ENCODE assay signal across 13 cellular contexts in genomic region chr10:26550774-26551526, GRCh38.
DNase-seq lines count a peak whose midpoint lies in the region; ATAC-seq and TF ChIP-seq lines count a peak whose summit lies in the region.
"Had no signal": no experiment of that assay in that cellular context is flagged by ENCODE, and none has a peak within 500 bp of the region (broad histone marks: within the 10 kb centered on the region; RNA-seq: fewer than 3 reads in every experiment).

No MANE protein-coding gene starts in this region.

- in situ Hi-C loops in SK-MEL-5 (cut with HindIII; ENCODE audit: low pct_unique_long_range_greater_than_20kb, low sequenced_read_pairs) = no loop called here

- no peaks in the 10 kb centered on the region for H3K27me3 ChIP-seq in PC-9 (ENCODE audit: insufficient read depth, low read depth)
- H3K27me3 ChIP-seq: tibial artery had no signal

- DNase-seq in DMS 273 (lab: John Stamatoyannopoulos, UW; ENCODE audit: unreplicated experiment) = peak; percentile 2
- DNase-seq in DMS 273 treated with DMSO at 0.1 percent for 48 hours (lab: John Stamatoyannopoulos, UW) = no peak
- DNase-seq in HFFc6 = peak; percentile 3
- peak; percentile 62 for DNase-seq in SK-MEL-5 (ENCODE audit: low read depth, low spot score)
- DNase-seq in natural killer cell = no peak
- no peak for DNase-seq in PC-9
- DNase-seq: activated CD4-positive, alpha-beta T cell treated with anti-CD3 and anti-CD28 coated beads for 1 hour; amniotic stem cell; GF-D8; NCI-H1694 treated with DMSO at 0.1 percent for 48 hours; tibial artery had no signal

- no peaks in the 10 kb centered on the region for H4K20me1 ChIP-seq in PC-9 (ENCODE audit: insufficient read depth)

- H3K27ac Mint-ChIP-seq in HFFc6 (no peak overlapping the region), natural killer cell (peak overlapping the region; percentile 44 to 58)

- H3K79me2 ChIP-seq in PC-9 (ENCODE audit: low read depth) = no peaks in the 10 kb centered on the region

- H3K27me3 Mint-ChIP-seq in HFFc6 (ENCODE audit: insufficient read depth) (peaks cover 6% of the 10 kb centered on the region), natural killer cell (ENCODE audit: low read depth in 2 of 2) (no peaks in the 10 kb centered on the region)

- no peak overlapping the region for H3K4me2 ChIP-seq in PC-9

- intact Hi-C loops in natural killer cell (cut with micrococcal nuclease) = no loop called here
- intact Hi-C loops in PC-9 (cut with micrococcal nuclease; ENCODE audit: unreplicated experiment) = no loop called here

- H3K36me3 ChIP-seq in PC-9 (ENCODE audit: low read depth) = no peaks in the 10 kb centered on the region

- ATAC-seq in natural killer cell (no peak), HG03139 (IDR thresholded peaks at IDR 0.05; ENCODE audit: unreplicated experiment) (no peak), HG03354 (IDR thresholded peaks at IDR 0.05; ENCODE audit: poor library complexity, severe bottlenecking, unreplicated experiment) (no peak)

- H3K36me3 Mint-ChIP-seq in HFFc6 (ENCODE audit: low read depth) (peaks cover 29% of the 10 kb centered on the region), natural killer cell (peaks cover 28% of the 10 kb centered on the region)

- no TSS peak for BruUV-seq in PC-9 (replicated peaks; lab: Mats Ljungman, UMichigan)

- no peaks in the 10 kb centered on the region for H3F3A ChIP-seq in PC-9 (ENCODE audit: insufficient read depth, low read depth)

- no peak overlapping the region for H2AFZ ChIP-seq in PC-9

- TF ChIP-seq CTCF in HFFc6 (IDR thresholded peaks at IDR 0.05) (peak; percentile 33), natural killer cell (IDR thresholded peaks at IDR 0.05) (no peak), PC-9 (conservative IDR thresholded peaks at IDR 0.05) (no peak; the same call in 1 of the 2 replicates)

- H3K4me3 Mint-ChIP-seq in HFFc6 = no peak overlapping the region
- no peak overlapping the region for H3K4me3 Mint-ChIP-seq in natural killer cell

- no peaks in the 10 kb centered on the region for H3K9me2 ChIP-seq in PC-9 (ENCODE audit: insufficient read depth)

- POLR2A ChIA-PET in PC-9 (lab: Charles Lee; ENCODE audit: unreplicated experiment) = no interaction called here

- H3K9me3 Mint-ChIP-seq in HFFc6 (no peaks in the 10 kb centered on the region), natural killer cell (peaks cover 4 to 14% of the 10 kb centered on the region in 2 donors)

- H3K9me3 ChIP-seq in PC-9 (ENCODE audit: insufficient read depth, low read depth) = no peaks in the 10 kb centered on the region

- CTCF ChIA-PET in PC-9 (lab: Charles Lee) = no interaction called here

- no peak overlapping the region for H3K27ac ChIP-seq in PC-9
- H3K27ac ChIP-seq: tibial artery had no signal

- no peak overlapping the region for H3K4me3 ChIP-seq in PC-9
- H3K4me3 ChIP-seq: tibial artery had no signal

- no peaks in the 10 kb centered on the region for H3K4me1 ChIP-seq in PC-9 (replicated peaks; ENCODE audit: insufficient read depth)
- H3K4me1 ChIP-seq: tibial artery had no signal

- H3K4me1 Mint-ChIP-seq in HFFc6 (ENCODE audit: low read depth) (peaks cover 10% of the 10 kb centered on the region), natural killer cell (peaks cover 27 to 42% of the 10 kb centered on the region in 2 donors)

Comparison
In these comparisons a context has a peak if more than half of its experiments do, and no peak if none do; other contexts are left out.
1. DNase-seq: peak in DMS 273 (single experiment), HFFc6 (single experiment) and SK-MEL-5 (single experiment); none in DMS 273 treated with DMSO at 0.1 percent for 48 hours (single experiment), natural killer cell (single experiment) and PC-9 (0 of 2).